18 cellular contexts compared by ENCODE assay signal in the genomic region with DNA sequence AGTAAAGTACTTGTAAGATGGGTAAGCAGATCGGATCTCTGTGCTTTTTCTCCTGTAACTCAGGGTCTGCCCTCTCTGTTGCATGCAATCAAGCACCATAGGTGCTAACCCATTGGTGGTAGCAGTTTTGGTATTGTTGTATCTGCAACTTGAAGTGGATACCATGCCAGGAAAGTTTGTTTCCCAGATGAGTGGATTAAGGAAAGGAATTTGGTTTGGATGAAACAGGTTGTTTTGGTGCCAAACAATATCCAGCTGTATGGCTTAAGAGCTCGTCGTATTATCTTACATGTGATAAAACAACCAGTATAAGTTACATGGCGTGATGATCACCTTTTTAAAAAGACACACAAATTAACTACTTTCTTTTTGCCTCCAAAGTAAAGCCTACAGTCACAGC.
A peak's percentile ranks its signal among the peaks of the same experiment; 100 is the strongest.
DNase-seq lines count a peak whose midpoint lies in the region; TF ChIP-seq lines count a peak whose summit lies in the region.
"Had no signal": no experiment of that assay in that cellular context is flagged by ENCODE, and none has a peak within 500 bp of the region (broad histone marks: within the 10 kb centered on the region; RNA-seq: fewer than 3 reads in every experiment).

No MANE protein-coding gene starts in this region.

- no peaks in the 10 kb centered on the region for H3K27me3 ChIP-seq in thyroid gland

- H3K27ac ChIP-seq in thyroid gland, result peak overlapping the region in 2 of 3 donors; percentile 41 to 53
- H3K27ac ChIP-seq: HL-60, SK-N-MC had no signal

- TF ChIP-seq CTCF in astrocyte of the cerebellum (IDR thresholded peaks at IDR 0.05; ENCODE audit: low read depth, low read length, missing control alignments) (no peak), fibroblast of the aortic adventitia (IDR thresholded peaks at IDR 0.05; ENCODE audit: insufficient read depth, low read length) (no peak), thyroid gland (IDR thresholded peaks at IDR 0.05) (no peak)

- intact Hi-C loops in thyroid gland (cut with DNase I), result no loop called here

- TF ChIP-seq POLR2A in thyroid gland (IDR thresholded peaks at IDR 0.05), result no peak

- peaks cover 19 to 34% of the 10 kb centered on the region in 2 donors for H3K4me1 ChIP-seq in thyroid gland

- in situ Hi-C loops in astrocyte of the cerebellum (cut with HindIII; ENCODE audit: low sequenced_read_pairs), result loop anchor here (5.0 kb wide), 1 partner anchor 60 kb away; no protein-coding TSS in a partner anchor

- H3K36me3 ChIP-seq in thyroid gland, result no peaks in the 10 kb centered on the region

- no peaks in the 10 kb centered on the region for H3K9me3 ChIP-seq in thyroid gland

- 24 to 30% methylated on average over 4 of the region's 4 CpGs for WGBS in thyroid gland, 2 donors

- DNase-seq in GM03348 (ENCODE audit: low spot score), result peak; percentile 10
- DNase-seq in astrocyte of the cerebellum (ENCODE audit: low read depth), result peak; percentile 56
- peak; percentile 83 for DNase-seq in fibroblast of the aortic adventitia (ENCODE audit: low read depth)
- DNase-seq in thyroid gland, result no peak
- no peak for DNase-seq in hepatic stellate cell (ENCODE audit: low spot score)
- DNase-seq in A172 (ENCODE audit: low spot score), result no peak
- DNase-seq in cerebellar cortex (ENCODE audit: low spot score), result no peak
- DNase-seq: ACHN, DMS79 treated with DMSO at 0.1 percent for 48 hours, H7, Kasumi-1, NCI-H1105, NCI-H510A treated with DMSO at 0.1 percent for 48 hours, NCI-H774, OCI-M1, SHP77 had no signal

- H3K4me3 ChIP-seq in astrocyte of the cerebellum (ENCODE audit: low read depth, low read length) (no peak overlapping the region), fibroblast of the aortic adventitia (ENCODE audit: low read depth, low read length) (no peak overlapping the region), thyroid gland (replicated peaks in 1 of 3) (no peak overlapping the region)
- H3K4me3 ChIP-seq: SK-N-MC had no signal

Comparison
In these comparisons a context has a peak if more than half of its experiments do, and no peak if none do; other contexts are left out.
1. DNase-seq: peak in GM03348 (single experiment), astrocyte of the cerebellum (single experiment) and fibroblast of the aortic adventitia (single experiment); none in thyroid gland (0 of 2), hepatic stellate cell (single experiment), A172 (single experiment) and cerebellar cortex (single experiment).